ENCODE assay signal across 37 cellular contexts in genomic region chr5:38191693-38192092, GRCh38.
"Had no signal": no experiment of that assay in that cellular context is flagged by ENCODE, and none has a peak within 500 bp of the region (broad histone marks: within the 10 kb centered on the region; RNA-seq: fewer than 3 reads in every experiment).

No MANE protein-coding gene starts in this region.

- H3K27me3 ChIP-seq: ascending aorta had no signal

- H3K4me3 ChIP-seq: ascending aorta, cardiac muscle cell had no signal

- H3K4me1 Mint-ChIP-seq: activated B cell treated with CpG ODN at 0.5 μM for 24 hours; activated CD4-positive, alpha-beta T cell treated with anti-CD3 and anti-CD28 coated beads, Interleukin-2, amount 10 ng/mL, durations not matched to agents 24 days and 14 days; activated CD8-positive, alpha-beta memory T cell treated with anti-CD3 and anti-CD28 coated beads, Interleukin-2, amount 10 ng/mL, durations not matched to agents 7 days and 5 days; activated naive CD4-positive, alpha-beta T cell treated with anti-CD3 and anti-CD28 coated beads, Interleukin-2, amount 10 ng/mL, durations not matched to agents 7 days and 5 days; activated naive CD8-positive, alpha-beta T cell treated with anti-CD3 and anti-CD28 coated beads, Interleukin-2, amount 10 ng/mL, durations not matched to agents 7 days and 5 days; brain; central memory CD8-positive, alpha-beta T cell had no signal

- H3K36me3 Mint-ChIP-seq: activated CD4-positive, alpha-beta memory T cell treated with anti-CD3 and anti-CD28 coated beads for 36 hours; activated CD8-positive, alpha-beta memory T cell treated with anti-CD3 and anti-CD28 coated beads, Interleukin-2, amount 10 ng/mL, durations not matched to agents 7 days and 5 days; activated naive CD4-positive, alpha-beta T cell treated with anti-CD3 and anti-CD28 coated beads, Interleukin-2, amount 10 ng/mL, durations not matched to agents 7 days and 5 days; activated naive CD4-positive, alpha-beta T cell treated with anti-CD3 and anti-CD28 coated beads, Interleukin-2, amount 50 U/mL, for 24 hours; activated naive CD8-positive, alpha-beta T cell; activated naive CD8-positive, alpha-beta T cell treated with anti-CD3 and anti-CD28 coated beads, Interleukin-2, amount 10 ng/mL, durations not matched to agents 7 days and 5 days; brain had no signal

- H3K4me3 Mint-ChIP-seq: activated B cell treated with CpG ODN at 0.5 μM for 24 hours; activated CD4-positive, alpha-beta memory T cell treated with anti-CD3 and anti-CD28 coated beads for 36 hours; activated CD4-positive, alpha-beta T cell treated with anti-CD3 and anti-CD28 coated beads, Interleukin-2, amount 10 ng/mL, durations not matched to agents 24 days and 14 days; activated CD8-positive, alpha-beta memory T cell treated with anti-CD3 and anti-CD28 coated beads, Interleukin-2, amount 10 ng/mL, durations not matched to agents 7 days and 5 days; activated CD8-positive, alpha-beta T cell treated with anti-CD3 and anti-CD28 coated beads, Interleukin-2, amount 10 ng/mL, durations not matched to agents 7 days and 5 days; activated naive CD4-positive, alpha-beta T cell treated with anti-CD3 and anti-CD28 coated beads, Interleukin-2, amount 10 ng/mL, durations not matched to agents 7 days and 5 days; activated naive CD4-positive, alpha-beta T cell treated with anti-CD3 and anti-CD28 coated beads, Interleukin-2, amount 50 U/mL, for 24 hours; activated naive CD8-positive, alpha-beta T cell; activated naive CD8-positive, alpha-beta T cell treated with anti-CD3 and anti-CD28 coated beads, Interleukin-2, amount 10 ng/mL, durations not matched to agents 7 days and 5 days; activated naive CD8-positive, alpha-beta T cell treated with anti-CD3 and anti-CD28 coated beads, Interleukin-2, amount 50 U/mL, for 24 hours; activated T-cell treated with anti-CD3 and anti-CD28 coated beads, Interleukin-2, amount 50 U/mL, for 24 hours; brain; central memory CD8-positive, alpha-beta T cell; T-helper 1 cell treated with Interleukin-12 subunit alpha and Interleukin-12 subunit beta and Interleukin-4 antibody, amounts not matched to agents 30 μg/mL and 1 μg/mL, for 36 hours; T-helper 2 cell treated with Interferon-gamma antibody and Interleukin-4, amounts not matched to agents 5 μg/mL and 100 μg/mL, for 36 hours had no signal

- H3K9me3 Mint-ChIP-seq: activated B cell treated with CpG ODN at 0.5 μM for 24 hours; activated CD4-positive, alpha-beta memory T cell treated with anti-CD3 and anti-CD28 coated beads for 36 hours; activated CD4-positive, alpha-beta T cell treated with anti-CD3 and anti-CD28 coated beads, Interleukin-2, amount 10 ng/mL, durations not matched to agents 24 days and 14 days; activated naive CD4-positive, alpha-beta T cell treated with anti-CD3 and anti-CD28 coated beads, Interleukin-2, amount 10 ng/mL, durations not matched to agents 7 days and 5 days; activated naive CD4-positive, alpha-beta T cell treated with anti-CD3 and anti-CD28 coated beads, Interleukin-2, amount 50 U/mL, for 24 hours; activated naive CD8-positive, alpha-beta T cell treated with anti-CD3 and anti-CD28 coated beads, Interleukin-2, amount 10 ng/mL, durations not matched to agents 7 days and 5 days; activated naive CD8-positive, alpha-beta T cell treated with anti-CD3 and anti-CD28 coated beads, Interleukin-2, amount 50 U/mL, for 24 hours; activated T-cell treated with anti-CD3 and anti-CD28 coated beads, Interleukin-2, amount 50 U/mL, for 24 hours; activated T-helper 2 cell treated with anti-CD3 and anti-CD28 coated beads, Interferon-gamma antibody, Interleukin-2, Interleukin-4, amounts not matched to agents 10 μg/mL and 5 μg/mL and 100 μg/mL, durations not matched to agents 14 hours and 24 hours and 36 hours; brain; central memory CD8-positive, alpha-beta T cell; T-helper 1 cell treated with Interleukin-12 subunit alpha and Interleukin-12 subunit beta and Interleukin-4 antibody, amounts not matched to agents 30 μg/mL and 1 μg/mL, for 36 hours; T-helper 2 cell treated with Interferon-gamma antibody and Interleukin-4, amounts not matched to agents 5 μg/mL and 100 μg/mL, for 36 hours had no signal

- H3K27ac Mint-ChIP-seq: activated B cell treated with CpG ODN at 0.5 μM for 24 hours; activated CD4-positive, alpha-beta memory T cell treated with anti-CD3 and anti-CD28 coated beads for 36 hours; activated CD4-positive, alpha-beta T cell treated with anti-CD3 and anti-CD28 coated beads, Interleukin-2, amount 10 ng/mL, durations not matched to agents 24 days and 14 days; activated CD8-positive, alpha-beta memory T cell treated with anti-CD3 and anti-CD28 coated beads, Interleukin-2, amount 10 ng/mL, durations not matched to agents 7 days and 5 days; activated CD8-positive, alpha-beta T cell treated with anti-CD3 and anti-CD28 coated beads, Interleukin-2, amount 10 ng/mL, durations not matched to agents 7 days and 5 days; activated naive CD4-positive, alpha-beta T cell treated with anti-CD3 and anti-CD28 coated beads, Interleukin-2, amount 10 ng/mL, durations not matched to agents 7 days and 5 days; activated naive CD4-positive, alpha-beta T cell treated with anti-CD3 and anti-CD28 coated beads, Interleukin-2, amount 50 U/mL, for 24 hours; activated naive CD8-positive, alpha-beta T cell; activated naive CD8-positive, alpha-beta T cell treated with anti-CD3 and anti-CD28 coated beads, Interleukin-2, amount 10 ng/mL, durations not matched to agents 7 days and 5 days; activated naive CD8-positive, alpha-beta T cell treated with anti-CD3 and anti-CD28 coated beads, Interleukin-2, amount 50 U/mL, for 24 hours; activated T-cell treated with anti-CD3 and anti-CD28 coated beads, Interleukin-2, amount 50 U/mL, for 24 hours; activated T-helper 2 cell treated with anti-CD3 and anti-CD28 coated beads, Interferon-gamma antibody, Interleukin-2, Interleukin-4, amounts not matched to agents 10 μg/mL and 5 μg/mL and 100 μg/mL, durations not matched to agents 14 hours and 24 hours and 36 hours; brain; T-helper 1 cell treated with Interleukin-12 subunit alpha and Interleukin-12 subunit beta and Interleukin-4 antibody, amounts not matched to agents 30 μg/mL and 1 μg/mL, for 36 hours; T-helper 2 cell treated with Interferon-gamma antibody and Interleukin-4, amounts not matched to agents 5 μg/mL and 100 μg/mL, for 36 hours had no signal

- DNase-seq: activated B cell treated with CpG ODN at 0.5 μM for 24 hours; activated CD4-positive, alpha-beta memory T cell treated with anti-CD3 and anti-CD28 coated beads for 36 hours; activated CD4-positive, alpha-beta T cell treated with anti-CD3 and anti-CD28 coated beads for 4 hours; activated CD4-positive, alpha-beta T cell treated with anti-CD3 and anti-CD28 coated beads, Interleukin-2, amount 10 ng/mL, durations not matched to agents 24 days and 14 days; activated CD4-positive, alpha-beta T cell treated with anti-CD3 and anti-CD28 coated beads, Interleukin-2, amount 50 U/mL, for 1 hour; activated CD4-positive, alpha-beta T cell treated with anti-CD3 and anti-CD28 coated beads, Interleukin-2, amount 50 U/mL, for 4 hours; activated CD4-positive, CD25-positive, alpha-beta regulatory T cell treated with anti-CD3 and anti-CD28 coated beads, Interleukin-2, amount 50 U/mL, for 72 hours; activated CD8-positive, alpha-beta memory T cell treated with anti-CD3 and anti-CD28 coated beads for 24 hours; activated CD8-positive, alpha-beta memory T cell treated with anti-CD3 and anti-CD28 coated beads, Interleukin-2, amount 10 ng/mL, durations not matched to agents 7 days and 5 days; activated CD8-positive, alpha-beta memory T cell treated with anti-CD3 and anti-CD28 coated beads, Interleukin-2, amount 50 U/mL, for 48 hours; activated CD8-positive, alpha-beta T cell treated with anti-CD3 and anti-CD28 coated beads, Interleukin-2, amount 10 ng/mL, durations not matched to agents 7 days and 5 days; activated effector memory CD4-positive, alpha-beta T cell treated with Interleukin-2 at 50 U/mL for 16 hours; activated gamma-delta T cell; activated naive CD4-positive, alpha-beta T cell treated with anti-CD3 and anti-CD28 coated beads, Interleukin-2, amount 10 ng/mL, durations not matched to agents 7 days and 5 days; activated naive CD4-positive, alpha-beta T cell treated with Interleukin-2 at 50 U/mL for 16 hours; activated naive CD8-positive, alpha-beta T cell treated with anti-CD3 and anti-CD28 coated beads, Interleukin-2, amount 10 ng/mL, durations not matched to agents 7 days and 5 days; activated naive CD8-positive, alpha-beta T cell treated with anti-CD3 and anti-CD28 coated beads, Interleukin-2, amount 50 U/mL, for 24 hours; activated T-cell treated with anti-CD3 and anti-CD28 coated beads, Interleukin-2, amount 50 U/mL, for 24 hours; activated T-cell treated with anti-CD3 and anti-CD28 coated beads, Interleukin-2, amount 50 U/mL, for 48 hours; amygdala; anterior cingulate cortex; caudate nucleus; cerebellar nuclear complex; T-helper 2 cell; T-helper 9 cell had no signal

- H3K4me1 ChIP-seq: ascending aorta had no signal

- ATAC-seq: activated CD8-positive, alpha-beta memory T cell treated with anti-CD3 and anti-CD28 coated beads, Interleukin-2, amount 10 ng/mL, durations not matched to agents 7 days and 5 days; activated CD8-positive, alpha-beta T cell treated with anti-CD3 and anti-CD28 coated beads, Interleukin-2, amount 10 ng/mL, durations not matched to agents 7 days and 5 days; activated naive CD8-positive, alpha-beta T cell treated with anti-CD3 and anti-CD28 coated beads, Interleukin-2, amount 50 U/mL, for 24 hours had no signal

- FAIRE-seq: bronchial epithelial cell, TTC549 had no signal

- H3K27ac ChIP-seq: ascending aorta, cardiac muscle cell, VCaP had no signal

- H3K36me3 ChIP-seq: ascending aorta, cardiac muscle cell had no signal

- H3K9me3 ChIP-seq: ascending aorta had no signal
